ENCODE assay signal across 13 cellular contexts in genomic region chr20:21251278-21251677, GRCh38. TPM values are rescaled to one million over a fixed set of nuclear protein-coding genes. Genes with fewer than 3 reads are reported as not detected.
DNase-seq lines count a peak whose midpoint lies in the region; ATAC-seq lines count a peak whose summit lies in the region.
"Had no signal": no experiment of that assay in that cellular context is flagged by ENCODE, and none has a peak within 500 bp of the region (broad histone marks: within the 10 kb centered on the region; RNA-seq: fewer than 3 reads in every experiment).

No MANE protein-coding gene starts in this region.

- no peaks in the 10 kb centered on the region for H3K36me3 Mint-ChIP-seq in activated T-helper 17 cell treated with anti-CD3 and anti-CD28 coated beads, Interleukin-2, amount 50 U/mL, for 72 hours (ENCODE audit: low read depth)

- H3K27ac Mint-ChIP-seq in activated T-helper 17 cell treated with anti-CD3 and anti-CD28 coated beads, Interleukin-2, amount 50 U/mL, for 72 hours = peak overlapping the region; percentile 78
- H3K27ac Mint-ChIP-seq: CD8-positive, alpha-beta T cell had no signal

- H3K4me3 Mint-ChIP-seq in activated T-helper 17 cell treated with anti-CD3 and anti-CD28 coated beads, Interleukin-2, amount 50 U/mL, for 72 hours = peak overlapping the region; percentile 51
- H3K4me3 Mint-ChIP-seq: CD8-positive, alpha-beta T cell had no signal

- ATAC-seq in activated T-helper 17 cell treated with anti-CD3 and anti-CD28 coated beads, Interleukin-2, amount 50 U/mL, for 72 hours (replicated peaks) = peak; percentile 90
- no peak for ATAC-seq in HG02759 (IDR thresholded peaks at IDR 0.05; ENCODE audit: unreplicated experiment)
- ATAC-seq: CD8-positive, alpha-beta T cell; left lung had no signal

- H3K4me1 Mint-ChIP-seq in activated T-helper 17 cell treated with anti-CD3 and anti-CD28 coated beads, Interleukin-2, amount 50 U/mL, for 72 hours = peaks cover 4% of the 10 kb centered on the region

- DNase-seq in CD1c-positive myeloid dendritic cell (ENCODE audit: extremely low spot score) = peak; percentile 3
- peak; percentile 6 for DNase-seq in EL
- DNase-seq in renal cortical epithelial cell (ENCODE audit: low read depth) = peak; percentile 15
- no peak for DNase-seq in SHP77 treated with DMSO at 0.1 percent for 48 hours (lab: John Stamatoyannopoulos, UW)
- no peak for DNase-seq in ecto neural progenitor cell (ENCODE audit: low spot score)
- DNase-seq: CD8-positive, alpha-beta T cell; GF-D8; left lung; NCI-H1694; NCI-H748 treated with DMSO at 0.1 percent for 48 hours; posterior cingulate gyrus had no signal

- H3K27me3 Mint-ChIP-seq in activated T-helper 17 cell treated with anti-CD3 and anti-CD28 coated beads, Interleukin-2, amount 50 U/mL, for 72 hours = no peaks in the 10 kb centered on the region

- H3K9me3 Mint-ChIP-seq in activated T-helper 17 cell treated with anti-CD3 and anti-CD28 coated beads, Interleukin-2, amount 50 U/mL, for 72 hours = no peaks in the 10 kb centered on the region
- H3K9me3 Mint-ChIP-seq: CD8-positive, alpha-beta T cell had no signal

RNA-seq across cellular contexts. Expression of gene XRN2, which starts 51.9 kb away (rescaled TPM):
- total RNA-seq in activated T-helper 17 cell treated with anti-CD3 and anti-CD28 coated beads, Interleukin-2, amount 50 U/mL, for 72 hours = 10 to 100 TPM; 42.9 to 82.3 TPM
- 135 and 156 TPM in 2 replicates for total RNA-seq in renal cortical epithelial cell

Comparison
In these comparisons a context has a peak if more than half of its experiments do, and no peak if none do; other contexts are left out.
1. DNase-seq: peak in CD1c-positive myeloid dendritic cell (single experiment), EL (single experiment) and renal cortical epithelial cell (single experiment); none in SHP77 treated with DMSO at 0.1 percent for 48 hours (single experiment) and ecto neural progenitor cell (single experiment).